ENCODE assay signal across 7 cellular contexts in the genomic region with DNA sequence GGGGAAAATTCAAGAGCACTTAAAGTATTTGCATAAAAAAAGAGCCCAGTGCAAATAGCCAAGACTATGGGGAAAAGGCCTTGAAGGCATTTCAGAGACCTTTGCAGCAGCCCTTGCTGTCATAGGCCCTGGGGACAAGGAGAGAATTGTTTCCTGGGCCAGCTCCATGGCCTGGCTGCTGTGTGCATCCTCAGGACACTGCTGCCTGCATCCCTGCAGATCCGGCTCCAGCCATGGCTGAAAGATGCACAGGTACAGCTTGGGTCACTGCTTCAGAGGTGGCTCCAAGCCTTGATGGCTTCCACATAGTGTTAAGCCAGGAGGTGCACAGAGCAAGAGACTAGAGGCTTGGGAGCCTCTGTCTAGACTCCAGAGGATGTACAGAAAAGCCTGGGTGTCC. TPM values are rescaled to one million over a fixed set of nuclear protein-coding genes. Genes with fewer than 3 reads are reported as not detected.
A peak's percentile ranks its signal among the peaks of the same experiment; 100 is the strongest.
DNase-seq lines count a peak whose midpoint lies in the region; ATAC-seq and TF ChIP-seq lines count a peak whose summit lies in the region.
"Not testable (repeated sequence)": the region's sequence is repeated elsewhere in the genome, so short reads cannot be mapped to it uniquely, and the experiment has no call there.
"Had no signal": no experiment of that assay in that cellular context is flagged by ENCODE, and none has a peak within 500 bp of the region (broad histone marks: within the 10 kb centered on the region; RNA-seq: fewer than 3 reads in every experiment).

No MANE protein-coding gene starts in this region.

- peaks cover 10% of the 10 kb centered on the region for H3K36me3 Mint-ChIP-seq in WTC11
- not testable (repeated sequence) for H3K36me3 Mint-ChIP-seq in osteocyte (ENCODE audit: unreplicated experiment)

- H3K27me3 ChIP-seq in upper lobe of right lung, result not testable (repeated sequence)

- intact Hi-C loops in upper lobe of right lung (cut with DNase I), result not testable (repeated sequence)

- TF ChIP-seq CTCF in WTC11 (IDR thresholded peaks at IDR 0.05); osteocyte (IDR thresholded peaks at IDR 0.05); upper lobe of right lung (IDR thresholded peaks at IDR 0.05): not testable (repeated sequence)

- peak; percentile 74 for ATAC-seq in WTC11
- not testable (repeated sequence) for ATAC-seq in upper lobe of right lung

- DNase-seq in WTC11 (ENCODE audit: low spot score), result not testable (repeated sequence)
- peak; percentile 62 for DNase-seq in osteocyte (ENCODE audit: extremely low spot score, unreplicated experiment)
- peak; percentile 21 for DNase-seq in upper lobe of right lung

- H3K9me3 ChIP-seq in upper lobe of right lung, result not testable (repeated sequence)

- H3K4me3 Mint-ChIP-seq in WTC11; osteocyte (ENCODE audit: unreplicated experiment): not testable (repeated sequence)

- H3K4me1 ChIP-seq in upper lobe of right lung, result not testable (repeated sequence)

- H3K4me1 Mint-ChIP-seq in WTC11, result peaks cover 37% of the 10 kb centered on the region
- H3K4me1 Mint-ChIP-seq in osteocyte (ENCODE audit: unreplicated experiment), result not testable (repeated sequence)

- POLR2A ChIA-PET in WTC11 (lab: Charles Lee), result not testable (repeated sequence)

- not testable (repeated sequence) for H3K4me3 ChIP-seq in upper lobe of right lung

- not testable (repeated sequence) for H3K36me3 ChIP-seq in upper lobe of right lung

- CTCF ChIA-PET in WTC11 (lab: Charles Lee), result not testable (repeated sequence)

- not testable (repeated sequence) for H3K27ac ChIP-seq in upper lobe of right lung

- H3K27me3 Mint-ChIP-seq in WTC11 (ENCODE audit: low read depth); osteocyte (ENCODE audit: unreplicated experiment): not testable (repeated sequence)

- not testable (repeated sequence) for H3K9me3 Mint-ChIP-seq in WTC11; osteocyte (ENCODE audit: unreplicated experiment)

- not testable (repeated sequence) for H3K27ac Mint-ChIP-seq in WTC11; osteocyte (ENCODE audit: unreplicated experiment)

RNA-seq across cellular contexts. Expression of a gene that starts 55.9 kb away (rescaled TPM):
- total RNA-seq in WTC11 (2021) (11.0 to 16.4 TPM (median 13.6 TPM) in 3 replicates), osteocyte (13.8 and 15.3 TPM in 2 replicates), upper lobe of right lung (1.2 TPM)
- total RNA-seq: A673; B cell; CD4-positive, CD25-positive, alpha-beta regulatory T cell; CD8-positive, alpha-beta T cell had no signal
